ENCODE assay signal across 8 cellular contexts in genomic region chr4:69760455-69760854, GRCh38. TPM values are rescaled to one million over a fixed set of nuclear protein-coding genes. Genes with fewer than 3 reads are reported as not detected.
DNase-seq lines count a peak whose midpoint lies in the region; ATAC-seq and TF ChIP-seq lines count a peak whose summit lies in the region.

TSS of gene SULT1B1 (minus strand) at chr4:69760620. CDS start at chr4:69755217, 5,403 bp downstream.

- H3K9me3 Mint-ChIP-seq in CD8-positive, alpha-beta memory T cell, result peaks cover 0 to 2% (median 0%) of the 10 kb centered on the region in 5 donors
- H3K9me3 Mint-ChIP-seq in naive thymus-derived CD4-positive, alpha-beta T cell, result peaks cover 0 to 5% (median 0%) of the 10 kb centered on the region in 11 donors
- no peaks in the 10 kb centered on the region for H3K9me3 Mint-ChIP-seq in stimulated activated memory B cell treated with anti-CD40 and anti-IgM and Interleukin-4, amounts not matched to agents 10 μg/mL and 1 μg/mL and 100 μg/mL, for 72 hours

- peaks cover 19 to 44% (median 26%) of the 10 kb centered on the region in 3 donors for H3K4me1 Mint-ChIP-seq in CD8-positive, alpha-beta memory T cell
- peaks cover 40 to 79% (median 72%) of the 10 kb centered on the region in 7 donors for H3K4me1 Mint-ChIP-seq in naive thymus-derived CD4-positive, alpha-beta T cell
- H3K4me1 Mint-ChIP-seq in stimulated activated memory B cell treated with anti-CD40 and anti-IgM and Interleukin-4, amounts not matched to agents 10 μg/mL and 1 μg/mL and 100 μg/mL, for 72 hours, result no peaks in the 10 kb centered on the region

- ATAC-seq in SK-N-SH treated with all-trans-retinoic acid at 6 μM for 48 hours (peak; percentile 78), GM18517 (IDR thresholded peaks at IDR 0.05; ENCODE audit: unreplicated experiment) (no peak), HG02588 (IDR thresholded peaks at IDR 0.05; ENCODE audit: unreplicated experiment) (no peak)
- ATAC-seq in naive thymus-derived CD4-positive, alpha-beta T cell, result peak; percentile 98
- ATAC-seq in stimulated activated memory B cell treated with anti-CD40 and anti-IgM and Interleukin-4, amounts not matched to agents 10 μg/mL and 1 μg/mL and 100 μg/mL, for 72 hours, result no peak

- CTCF ChIA-PET in CD8-positive, alpha-beta memory T cell (lab: Charles Lee), result interaction anchor here (1.0 kb wide), 1 partner anchor 63 kb away, joined by 3 read pairs; no protein-coding TSS in a partner anchor
- CTCF ChIA-PET in naive thymus-derived CD4-positive, alpha-beta T cell (lab: Charles Lee), result interaction anchor here (0.5 to 3.7 kb wide), 6 partner anchors 9 to 921 kb away, joined by 3 to 15 read pairs (median 6); no protein-coding TSS in a partner anchor

- intact Hi-C loops in naive thymus-derived CD4-positive, alpha-beta T cell (cut with micrococcal nuclease), result loop anchor here (1.0 to 5.0 kb wide), 11 partner anchors 8 to 1413 kb away; partner anchors contain the start of genes GRSF1 (in 1 of the 2), UTP3 (in 1 of the 2) and YTHDC1 (in 1 of the 2)

- peaks cover 0 to 1% of the 10 kb centered on the region in 2 donors for H3K27me3 Mint-ChIP-seq in CD8-positive, alpha-beta memory T cell
- H3K27me3 Mint-ChIP-seq in naive thymus-derived CD4-positive, alpha-beta T cell, result no peaks in the 10 kb centered on the region
- no peaks in the 10 kb centered on the region for H3K27me3 Mint-ChIP-seq in stimulated activated memory B cell treated with anti-CD40 and anti-IgM and Interleukin-4, amounts not matched to agents 10 μg/mL and 1 μg/mL and 100 μg/mL, for 72 hours

- POLR2A ChIA-PET in CD8-positive, alpha-beta memory T cell (lab: Charles Lee), result no interaction called here
- POLR2A ChIA-PET in naive thymus-derived CD4-positive, alpha-beta T cell (lab: Charles Lee), result interaction anchor here (0.7 to 2.3 kb wide), 10 partner anchors 9 to 1079 kb away, joined by 3 to 16 read pairs (median 4); partner anchors contain the start of gene GRSF1

- no peaks in the 10 kb centered on the region for H3K36me3 ChIP-seq in CD8-positive, alpha-beta memory T cell (ENCODE audit: insufficient read depth, low read length)
- no peaks in the 10 kb centered on the region for H3K36me3 ChIP-seq in naive thymus-derived CD4-positive, alpha-beta T cell (ENCODE audit: control insufficient read depth in 2 of 3, insufficient read depth in 3 of 3, low read length in 3 of 3)

- peaks cover 34% of the 10 kb centered on the region for H3K4me1 ChIP-seq in CD8-positive, alpha-beta memory T cell (ENCODE audit: insufficient read depth, low read length)
- peaks cover 0 to 37% of the 10 kb centered on the region in 2 donors for H3K4me1 ChIP-seq in naive thymus-derived CD4-positive, alpha-beta T cell (ENCODE audit: control insufficient read depth in 2 of 2, insufficient read depth in 2 of 2, low read length in 2 of 2)

- H3K27ac Mint-ChIP-seq in CD8-positive, alpha-beta memory T cell, result peak within 1 kb of the TSS in 6 of 8 donors; percentile 26 to 83 (median 66)
- peak within 1 kb of the TSS; percentile 90 to 97 (median 95) for H3K27ac Mint-ChIP-seq in naive thymus-derived CD4-positive, alpha-beta T cell
- H3K27ac Mint-ChIP-seq in stimulated activated memory B cell treated with anti-CD40 and anti-IgM and Interleukin-4, amounts not matched to agents 10 μg/mL and 1 μg/mL and 100 μg/mL, for 72 hours, result no peak within 1 kb of the TSS

- H3K4me3 ChIP-seq in CD8-positive, alpha-beta memory T cell (ENCODE audit: low read length), result peak within 1 kb of the TSS; percentile 45
- peak within 1 kb of the TSS; percentile 62 for H3K4me3 ChIP-seq in naive thymus-derived CD4-positive, alpha-beta T cell (ENCODE audit: low read length)

- peak within 1 kb of the TSS; percentile 36 to 84 (median 73) for H3K4me3 Mint-ChIP-seq in CD8-positive, alpha-beta memory T cell
- peak within 1 kb of the TSS; percentile 85 to 99 (median 92) for H3K4me3 Mint-ChIP-seq in naive thymus-derived CD4-positive, alpha-beta T cell
- no peak within 1 kb of the TSS for H3K4me3 Mint-ChIP-seq in stimulated activated memory B cell treated with anti-CD40 and anti-IgM and Interleukin-4, amounts not matched to agents 10 μg/mL and 1 μg/mL and 100 μg/mL, for 72 hours

- DNase-seq in CD8-positive, alpha-beta memory T cell, result peak in 3 of 5 donors; percentile 40 to 81 (median 63)
- peak; percentile 65 for DNase-seq in central memory CD4-positive, alpha-beta T cell
- peak in 8 of 9 donors; percentile 40 to 92 (median 86) for DNase-seq in naive thymus-derived CD4-positive, alpha-beta T cell
- DNase-seq in SK-N-DZ (ENCODE audit: low spot score), result no peak

- H3K27me3 ChIP-seq in CD8-positive, alpha-beta memory T cell (ENCODE audit: insufficient read depth, low read length, poor library complexity, severe bottlenecking), result no peaks in the 10 kb centered on the region
- no peaks in the 10 kb centered on the region for H3K27me3 ChIP-seq in naive thymus-derived CD4-positive, alpha-beta T cell (ENCODE audit: control insufficient read depth in 2 of 2, insufficient read depth in 2 of 2, low read length in 2 of 2)

- H3K9me3 ChIP-seq in CD8-positive, alpha-beta memory T cell (ENCODE audit: low read length), result no peaks in the 10 kb centered on the region
- H3K9me3 ChIP-seq in naive thymus-derived CD4-positive, alpha-beta T cell (ENCODE audit: control insufficient read depth in 2 of 3, low read length in 3 of 3), result no peaks in the 10 kb centered on the region

- no peak within 1 kb of the TSS for H3K27ac ChIP-seq in CD8-positive, alpha-beta memory T cell (ENCODE audit: low read depth, low read length)
- H3K27ac ChIP-seq in naive thymus-derived CD4-positive, alpha-beta T cell (ENCODE audit: low read depth, low read length), result peak within 1 kb of the TSS; percentile 59

- H3K36me3 Mint-ChIP-seq in CD8-positive, alpha-beta memory T cell, result no peaks in the 10 kb centered on the region
- peaks cover 0 to 17% (median 13%) of the 10 kb centered on the region in 5 donors for H3K36me3 Mint-ChIP-seq in naive thymus-derived CD4-positive, alpha-beta T cell
- no peaks in the 10 kb centered on the region for H3K36me3 Mint-ChIP-seq in stimulated activated memory B cell treated with anti-CD40 and anti-IgM and Interleukin-4, amounts not matched to agents 10 μg/mL and 1 μg/mL and 100 μg/mL, for 72 hours

TF ChIP-seq in SK-N-SH treated with all-trans-retinoic acid at 6 μM for 48 hours, 23 proteins besides CTCF, POLR2A, EP300 and RAD21 (continues in another document):
- TF ChIP-seq, protein P1, sequence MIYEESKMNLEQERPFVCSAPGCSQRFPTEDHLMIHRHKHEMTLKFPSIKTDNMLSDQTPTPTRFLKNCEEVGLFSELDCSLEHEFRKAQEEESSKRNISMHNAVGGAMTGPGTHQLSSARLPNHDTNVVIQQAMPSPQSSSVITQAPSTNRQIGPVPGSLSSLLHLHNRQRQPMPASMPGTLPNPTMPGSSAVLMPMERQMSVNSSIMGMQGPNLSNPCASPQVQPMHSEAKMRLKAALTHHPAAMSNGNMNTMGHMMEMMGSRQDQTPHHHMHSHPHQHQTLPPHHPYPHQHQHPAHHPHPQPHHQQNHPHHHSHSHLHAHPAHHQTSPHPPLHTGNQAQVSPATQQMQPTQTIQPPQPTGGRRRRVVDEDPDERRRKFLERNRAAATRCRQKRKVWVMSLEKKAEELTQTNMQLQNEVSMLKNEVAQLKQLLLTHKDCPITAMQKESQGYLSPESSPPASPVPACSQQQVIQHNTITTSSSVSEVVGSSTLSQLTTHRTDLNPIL (CRISPR knock-in tag; IDR thresholded peaks at IDR 0.05; ENCODE audit: low read depth), result no peak
- TF ChIP-seq ZFP30 (CRISPR knock-in tag; IDR thresholded peaks at IDR 0.05) (no peak), ZNF70 (CRISPR knock-in tag; IDR thresholded peaks at IDR 0.05) (no peak), ZFP3 (CRISPR knock-in tag; IDR thresholded peaks at IDR 0.05) (no peak), TOX (CRISPR knock-in tag; IDR thresholded peaks at IDR 0.05; ENCODE audit: borderline replicate concordance) (no peak), ZNF8 (CRISPR knock-in tag; IDR thresholded peaks at IDR 0.05) (no peak), BACH2 (CRISPR knock-in tag; IDR thresholded peaks at IDR 0.05; ENCODE audit: borderline replicate concordance) (no peak), ZC3H10 (CRISPR knock-in tag; IDR thresholded peaks at IDR 0.05) (no peak), PPARA (CRISPR knock-in tag; IDR thresholded peaks at IDR 0.05; ENCODE audit: borderline replicate concordance) (no peak), ARNTL (CRISPR knock-in tag; IDR thresholded peaks at IDR 0.05; ENCODE audit: borderline replicate concordance, low read depth) (no peak), TCF4 (CRISPR knock-in tag; IDR thresholded peaks at IDR 0.05; ENCODE audit: borderline replicate concordance) (no peak), RARB (CRISPR knock-in tag; IDR thresholded peaks at IDR 0.05) (no peak), TSHZ2 (CRISPR knock-in tag; IDR thresholded peaks at IDR 0.05) (no peak)

RNA-seq across cellular contexts. Expression of gene SULT1B1, which starts in this region (rescaled TPM):
- under 1 TPM; 0.20 to 0.22 TPM for total RNA-seq in CD8-positive, alpha-beta memory T cell
- polyA plus RNA-seq in CD8-positive, alpha-beta memory T cell, result 1.8 TPM
- 10 to 100 TPM in 4 of 5 experiments, 1 to 10 TPM in 1; 8.2 to 32.0 (median 17.2) TPM for total RNA-seq in naive thymus-derived CD4-positive, alpha-beta T cell
- 10 to 100 TPM; 13.2 to 14.9 TPM for polyA plus RNA-seq in naive thymus-derived CD4-positive, alpha-beta T cell
- polyA plus RNA-seq in SK-N-DZ (2014; cell fraction: cytosol; rRNA removed), result not detected in 2 replicates
- polyA plus RNA-seq in SK-N-DZ (2014; cell fraction: nucleus; rRNA removed), result not detected in 2 replicates

Comparison
In these comparisons a context has a peak if more than half of its experiments do, and no peak if none do; other contexts are left out.
1. RNA of gene SULT1B1 (total RNA-seq): 8.2 to 32.0 TPM in naive thymus-derived CD4-positive, alpha-beta T cell; 0.20 to 0.22 TPM in CD8-positive, alpha-beta memory T cell; every median in the first group is over 4 times any median in the second.
2. ATAC-seq: peak in SK-N-SH treated with all-trans-retinoic acid at 6 μM for 48 hours (single experiment) and naive thymus-derived CD4-positive, alpha-beta T cell (single experiment); none in GM18517 (single experiment), stimulated activated memory B cell treated with anti-CD40 and anti-IgM and Interleukin-4, amounts not matched to agents 10 μg/mL and 1 μg/mL and 100 μg/mL, for 72 hours (single experiment) and HG02588 (single experiment).